ENCODE assay signal across 8 cellular contexts in the genomic region with DNA sequence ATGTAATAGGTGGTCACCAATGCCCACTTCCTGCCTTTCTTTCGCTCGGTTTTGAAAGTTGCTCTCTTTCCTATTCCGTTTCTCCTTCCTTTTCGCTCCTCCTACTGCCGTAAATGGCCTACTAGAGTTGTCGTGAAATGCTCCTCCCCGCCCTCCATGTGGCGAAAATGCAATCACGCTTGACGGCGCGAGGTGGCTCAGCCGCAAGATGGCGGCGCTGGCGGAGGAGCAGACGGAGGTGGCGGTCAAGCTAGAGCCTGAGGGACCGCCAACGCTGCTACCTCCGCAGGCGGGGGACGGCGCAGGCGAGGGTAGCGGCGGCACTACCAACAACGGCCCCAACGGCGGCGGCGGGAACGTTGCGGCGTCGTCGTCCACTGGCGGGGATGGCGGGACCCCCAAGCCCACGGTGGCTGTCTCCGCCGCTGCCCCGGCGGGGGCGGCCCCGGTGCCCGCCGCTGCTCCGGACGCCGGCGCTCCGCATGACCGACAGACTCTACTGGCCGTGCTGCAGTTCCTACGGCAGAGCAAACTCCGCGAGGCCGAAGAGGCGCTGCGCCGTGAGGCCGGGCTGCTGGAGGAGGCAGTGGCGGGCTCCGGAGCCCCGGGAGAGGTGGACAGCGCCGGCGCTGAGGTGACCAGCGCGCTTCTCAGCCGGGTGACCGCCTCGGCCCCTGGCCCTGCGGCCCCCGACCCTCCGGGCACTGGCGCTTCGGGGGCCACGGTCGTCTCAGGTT. TPM values are rescaled to one million over a fixed set of nuclear protein-coding genes. Genes with fewer than 3 reads are reported as not detected.
A peak's percentile ranks its signal among the peaks of the same experiment; 100 is the strongest.
DNase-seq lines count a peak whose midpoint lies in the region; ATAC-seq, FAIRE-seq and TF ChIP-seq lines count a peak whose summit lies in the region.

A gene (plus strand): TSS at position 195 of the 737 bp plus-strand sequence. CDS start 14 bp downstream, at position 209.

- H2AFZ ChIP-seq in OCI-LY1 (ENCODE audit: low read length): no peak within 1 kb of the TSS

- WGBS in mesodermal cell (ENCODE audit: insufficient coverage in 2 of 2), 2 experiments: 0 to 1% methylated on average over 68 to 79 of the region's 81 CpGs

- peak within 1 kb of the TSS; percentile 71 for H3K27ac ChIP-seq in OCI-LY1 (ENCODE audit: low read depth, low read length, poor library complexity, severe bottlenecking)
- H3K27ac ChIP-seq in mesodermal cell (ENCODE audit: low read depth, low read length, severe bottlenecking): peak within 1 kb of the TSS; percentile 64

- DNase-seq in DMS 273 (lab: John Stamatoyannopoulos, UW; ENCODE audit: unreplicated experiment): peak; percentile 97
- DNase-seq in HuH-7 (ENCODE audit: low spot score): peak; percentile 68
- DNase-seq in activated CD8-positive, alpha-beta memory T cell treated with anti-CD3 and anti-CD28 coated beads, Interleukin-2, amount 50 U/mL, for 4 hours: peak; percentile 86
- DNase-seq in stimulated activated CD8-positive, alpha-beta memory T cell treated with anti-CD3 and anti-CD28 coated beads, Interleukin-15, amount 100 ng/mL, for 24 hours (ENCODE audit: low read depth): peak; percentile 55

- no peaks in the 10 kb centered on the region for H4K20me1 ChIP-seq in OCI-LY1 (ENCODE audit: insufficient read depth, low read length)

- ATAC-seq in GM21526 (IDR thresholded peaks at IDR 0.05; ENCODE audit: low FRiP score, unreplicated experiment): peak; percentile 42

- no peaks in the 10 kb centered on the region for H3K27me3 ChIP-seq in OCI-LY1 (ENCODE audit: insufficient read depth, low read length)

- no peaks in the 10 kb centered on the region for H3K9me3 ChIP-seq in OCI-LY1 (ENCODE audit: low read length)
- no peaks in the 10 kb centered on the region for H3K9me3 ChIP-seq in mesodermal cell (ENCODE audit: control insufficient read depth, low read length)

- H3F3A ChIP-seq in OCI-LY1 (ENCODE audit: insufficient read depth, low read length): no peaks in the 10 kb centered on the region

- peaks cover 22% of the 10 kb centered on the region for H3K79me2 ChIP-seq in OCI-LY1 (ENCODE audit: insufficient read depth, low read length)

- H3K36me3 ChIP-seq in OCI-LY1 (ENCODE audit: insufficient read depth, low read length): peaks cover 8% of the 10 kb centered on the region; the same call in 1 of the 2 replicates
- H3K36me3 ChIP-seq in mesodermal cell (ENCODE audit: control insufficient read depth, insufficient read depth, low read length): no peaks in the 10 kb centered on the region

- H3K4me3 ChIP-seq in OCI-LY1 (ENCODE audit: low read depth, low read length, poor library complexity, severe bottlenecking): peak within 1 kb of the TSS; percentile 89
- peak within 1 kb of the TSS; percentile 85 for H3K4me3 ChIP-seq in mesodermal cell (ENCODE audit: extremely low read depth, insufficient read depth, low read length, poor library complexity, severe bottlenecking)

- peak; percentile 89 for FAIRE-seq in endometrium (lab: Jason Lieb, UNC)

- TF ChIP-seq CTCF in OCI-LY1 (IDR thresholded peaks at IDR 0.05; ENCODE audit: low read length): no peak

- no peaks in the 10 kb centered on the region for H3K9me2 ChIP-seq in OCI-LY1 (ENCODE audit: low read depth, low read length)

- peak within 1 kb of the TSS; percentile 70 for H3K4me2 ChIP-seq in OCI-LY1 (ENCODE audit: low read length)

- H3K9ac ChIP-seq in OCI-LY1 (ENCODE audit: low read length): peak within 1 kb of the TSS; percentile 86

- H3K4me1 ChIP-seq in OCI-LY1 (ENCODE audit: insufficient read depth, low read length, severe bottlenecking) (peaks cover 31% of the 10 kb centered on the region), mesodermal cell (ENCODE audit: control insufficient read depth, insufficient read depth, low read length, poor library complexity, severe bottlenecking) (peaks cover 3% of the 10 kb centered on the region)

RNA-seq across cellular contexts. Expression of the gene that starts here (rescaled TPM):
- 7.2 TPM for polyA plus RNA-seq in mesodermal cell (2013, experiment 1 of 2)
- polyA plus RNA-seq in mesodermal cell (2013, experiment 2 of 2): 8.5 TPM

Comparison
In these comparisons a context has a peak if more than half of its experiments do, and no peak if none do; other contexts are left out.
1. Peak in every context shown above with its lines: DNase-seq, ATAC-seq, H3K4me3 ChIP-seq and H3K27ac ChIP-seq.